9 cellular contexts compared by ENCODE assay signal in the genomic region with DNA sequence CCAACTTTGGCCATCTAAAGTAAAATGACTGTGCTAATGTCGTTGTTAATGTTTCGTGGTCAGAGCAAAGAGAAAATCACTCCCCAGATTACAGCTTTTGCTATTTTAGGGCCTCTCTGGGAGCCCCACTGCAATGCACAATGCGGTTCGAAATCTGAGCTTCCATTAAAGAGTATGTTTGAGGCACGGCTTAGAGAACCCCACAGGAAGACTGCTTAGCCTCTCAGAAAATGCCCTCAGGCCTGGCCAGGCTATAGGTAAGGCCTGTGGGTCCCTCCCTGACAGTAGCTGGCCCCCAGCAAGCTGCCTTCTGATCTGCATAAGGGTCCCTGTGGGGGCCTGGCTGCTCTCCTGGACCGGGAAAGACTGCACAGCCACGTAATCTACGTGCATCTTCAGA.
"Had no signal": no experiment of that assay in that cellular context is flagged by ENCODE, and none has a peak within 500 bp of the region (broad histone marks: within the 10 kb centered on the region; RNA-seq: fewer than 3 reads in every experiment).

No MANE protein-coding gene starts in this region.

- H3K4me3 ChIP-seq: GM23338, HAP-1, K562 had no signal

- ATAC-seq: GM23338, HCT116, HepG2, K562 had no signal

- H3K4me1 Mint-ChIP-seq: GM23338 had no signal

- H3K4me1 ChIP-seq: HAP-1 had no signal

- DNase-seq: H7, HFFc6, IMR-90 had no signal

- H3K4me2 ChIP-seq: GM23338 had no signal

- H3K4me3 Mint-ChIP-seq: GM23338, HFFc6 had no signal

- H3K27ac Mint-ChIP-seq: GM23338, HFFc6 had no signal

- H3K36me3 ChIP-seq: HAP-1 had no signal

- H2AFZ ChIP-seq: GM23338 had no signal

- H3K27ac ChIP-seq: HL-60 had no signal
